ENCODE assay signal across 22 cellular contexts in genomic region chr17:68698761-68699160, GRCh38.
DNase-seq lines count a peak whose midpoint lies in the region; ATAC-seq, FAIRE-seq and TF ChIP-seq lines count a peak whose summit lies in the region.
"Had no signal": no experiment of that assay in that cellular context is flagged by ENCODE, and none has a peak within 500 bp of the region (broad histone marks: within the 10 kb centered on the region; RNA-seq: fewer than 3 reads in every experiment).

No MANE protein-coding gene starts in this region.

- TF ChIP-seq EP300 in gastroesophageal sphincter (IDR thresholded peaks at IDR 0.05): no peak

- peak overlapping the region in 1 of 4 donors; percentile 16 for H3K27ac ChIP-seq in gastroesophageal sphincter
- no peak overlapping the region for H3K27ac ChIP-seq in pancreas
- H3K27ac ChIP-seq: neutrophil, vagina had no signal

- intact Hi-C loops in pancreas (cut with DNase I): no loop called here

- TF ChIP-seq CTCF in gastroesophageal sphincter (IDR thresholded peaks at IDR 0.05) (no peak), pancreas (IDR thresholded peaks at IDR 0.05) (no peak)

- H3K4me1 ChIP-seq in gastroesophageal sphincter: peaks cover 0 to 7% (median 0%) of the 10 kb centered on the region in 3 donors
- H3K4me1 ChIP-seq in pancreas: no peaks in the 10 kb centered on the region
- no peaks in the 10 kb centered on the region for H3K4me1 ChIP-seq in HAP-1

- H3K27me3 ChIP-seq in gastroesophageal sphincter (peaks cover 5% of the 10 kb centered on the region), pancreas (no peaks in the 10 kb centered on the region), HAP-1 (ENCODE audit: low read depth) (no peaks in the 10 kb centered on the region)
- H3K27me3 ChIP-seq: neutrophil, vagina had no signal

- WGBS in gastroesophageal sphincter (ENCODE audit: low coverage in 1 of 2), 2 donors: 35 to 46% methylated on average over 2 to 3 of the region's 3 CpGs
- 21 to 26% methylated on average over 3 of the region's 3 CpGs for WGBS in pancreas, 2 donors

- DNase-seq in GDM1 (lab: John Stamatoyannopoulos, UW): peak; percentile 19
- peak; percentile 55 for DNase-seq in OCI-M1 (lab: John Stamatoyannopoulos, UW)
- peak in 1 of 6 donors; percentile 21 for DNase-seq in pancreas
- no peak for DNase-seq in HAP-1 (ENCODE audit: low spot score in 2 of 2)
- no peak for DNase-seq in HCEC 1CT
- no peak for DNase-seq in ureter (ENCODE audit: low spot score)
- no peak for DNase-seq in NCI-H1436 treated with DMSO at 0.1 percent for 48 hours (lab: John Stamatoyannopoulos, UW)
- DNase-seq: activated CD4-positive, alpha-beta memory T cell treated with anti-CD3 and anti-CD28 coated beads, Interleukin-2, amount 10 ng/mL, durations not matched to agents 7 days and 5 days; DND-41; effector CD8-positive, alpha-beta T cell; glutamatergic neuron; GOT3; left colon; NCI-H1092 treated with DMSO at 0.1 percent for 48 hours; stimulated activated CD8-positive, alpha-beta memory T cell treated with anti-CD3 and anti-CD28 coated beads, Interleukin-4, amount 100 ng/mL, for 48 hours; T1000 had no signal

- H3K4me3 ChIP-seq in gastroesophageal sphincter (no peak overlapping the region), pancreas (no peak overlapping the region), HAP-1 (no peak overlapping the region)
- H3K4me3 ChIP-seq: vagina had no signal

- ATAC-seq in gastroesophageal sphincter (peak; percentile 61), pancreas (peak in 3 of 4 donors; percentile 26 to 72 (median 72))
- ATAC-seq: left colon had no signal

- FAIRE-seq in pancreas (lab: Jason Lieb, UNC): no peak
- FAIRE-seq: GM12891, GM19239, RCC 7860 had no signal

- in situ Hi-C loops in HAP-1 (cut with MboI; ENCODE audit: low sequenced_read_pairs): no loop called here

- H3K9me3 ChIP-seq in gastroesophageal sphincter: no peaks in the 10 kb centered on the region
- no peaks in the 10 kb centered on the region for H3K9me3 ChIP-seq in pancreas
- H3K9me3 ChIP-seq in HAP-1: no peaks in the 10 kb centered on the region; the same call in 1 of the 2 replicates
- H3K9me3 ChIP-seq: neutrophil, vagina had no signal

- TF ChIP-seq POLR2A in gastroesophageal sphincter (IDR thresholded peaks at IDR 0.05): no peak

- H3K36me3 ChIP-seq in gastroesophageal sphincter: no peaks in the 10 kb centered on the region
- H3K36me3 ChIP-seq in pancreas: no peaks in the 10 kb centered on the region
- H3K36me3 ChIP-seq in HAP-1 (replicated peaks): no peaks in the 10 kb centered on the region
- H3K36me3 ChIP-seq: neutrophil, vagina had no signal

Comparison
In these comparisons a context has a peak if more than half of its experiments do, and no peak if none do; other contexts are left out.
1. DNase-seq: peak in GDM1 (single experiment) and OCI-M1 (single experiment); none in HAP-1 (0 of 2), HCEC 1CT (single experiment), ureter (single experiment) and NCI-H1436 treated with DMSO at 0.1 percent for 48 hours (single experiment).